19 cellular contexts compared by ENCODE assay signal in the genomic region with DNA sequence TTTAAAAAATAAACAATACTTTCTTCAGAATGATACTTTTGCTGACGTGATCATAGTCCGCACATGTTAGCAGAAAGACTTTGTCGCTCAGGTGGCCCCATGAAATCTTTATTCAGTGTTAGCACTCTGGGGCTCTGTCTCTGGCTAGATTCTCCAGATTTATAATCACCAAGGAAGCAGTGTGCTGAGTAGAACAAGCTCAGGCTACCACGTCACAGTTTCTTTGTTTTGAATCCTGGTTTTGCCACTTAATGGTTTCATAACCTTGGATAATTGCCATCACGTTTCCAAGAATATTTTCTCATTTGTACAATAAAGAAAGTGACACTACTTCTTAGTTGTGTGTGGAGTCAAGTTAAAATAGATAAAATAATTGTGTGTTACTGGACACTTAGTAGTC. TPM values are rescaled to one million over a fixed set of nuclear protein-coding genes. Genes with fewer than 3 reads are reported as not detected.
DNase-seq lines count a peak whose midpoint lies in the region; TF ChIP-seq lines count a peak whose summit lies in the region.
"Had no signal": no experiment of that assay in that cellular context is flagged by ENCODE, and none has a peak within 500 bp of the region (broad histone marks: within the 10 kb centered on the region; RNA-seq: fewer than 3 reads in every experiment).

No MANE protein-coding gene starts in this region.

- CTCF ChIA-PET in mammary epithelial cell (lab: Charles Lee; ENCODE audit: low non-redundant PET), result no interaction called here
- CTCF ChIA-PET in activated naive CD4-positive, alpha-beta T cell treated with anti-CD3 and anti-CD28 coated beads, Interleukin-2, amount 10 ng/mL, durations not matched to agents 7 days and 5 days (lab: Charles Lee), result no interaction called here

- no peak for TF ChIP-seq CTCF in mammary epithelial cell (conservative IDR thresholded peaks at IDR 0.05 in 1 of 2, IDR thresholded peaks at IDR 0.05 in 1 of 2; ENCODE audit: extremely low read depth in 1 of 2, insufficient read depth in 1 of 2, low read depth in 1 of 2, low read length in 2 of 2)
- no peak for TF ChIP-seq CTCF in fibroblast of pulmonary artery (IDR thresholded peaks at IDR 0.05; ENCODE audit: low read length, missing control alignments)
- TF ChIP-seq CTCF in retinal pigment epithelial cell (conservative IDR thresholded peaks at IDR 0.05; ENCODE audit: low read depth, low read length), result no peak

- in situ Hi-C loops in mammary epithelial cell (cut with MboI; ENCODE audit: low sequenced_read_pairs in 2 of 2), result no loop called here

- H3K4me3 Mint-ChIP-seq in activated naive CD4-positive, alpha-beta T cell treated with anti-CD3 and anti-CD28 coated beads, Interleukin-2, amount 10 ng/mL, durations not matched to agents 7 days and 5 days, result no peak overlapping the region
- H3K4me3 Mint-ChIP-seq: CD8-positive, alpha-beta T cell; H9 had no signal

- BruUV-seq in mammary epithelial cell (replicated peaks; lab: Mats Ljungman, UMichigan), result no TSS peak

- 62% methylated on average over 5 of the region's 5 CpGs for WGBS in mammary epithelial cell (ENCODE audit: low coverage, missing lambda C conversion rate)

- no peaks in the 10 kb centered on the region for H3K36me3 ChIP-seq in mammary epithelial cell (ENCODE audit: insufficient read depth, low read length)
- H3K36me3 ChIP-seq: BLaER1 treated with 17β-estradiol and CSF1 and Interleukin-3, amounts not matched to agents 10 nM and 100 nM had no signal

- intact Hi-C loops in mammary epithelial cell (cut with micrococcal nuclease), result no loop called here

- no peak overlapping the region for H3K4me3 ChIP-seq in mammary epithelial cell (replicated peaks in 1 of 3; ENCODE audit: insufficient read depth in 1 of 3, low read depth in 2 of 3, low read length in 3 of 3)
- no peak overlapping the region for H3K4me3 ChIP-seq in fibroblast of pulmonary artery (replicated peaks; ENCODE audit: low read depth, low read length)
- no peak overlapping the region for H3K4me3 ChIP-seq in retinal pigment epithelial cell (ENCODE audit: low read length)
- H3K4me3 ChIP-seq: BLaER1 treated with 17β-estradiol and CSF1 and Interleukin-3, amounts not matched to agents 10 nM and 100 nM had no signal

- no peak overlapping the region for H3K4me2 ChIP-seq in mammary epithelial cell (ENCODE audit: insufficient read depth, low read depth, low read length)
- H3K4me2 ChIP-seq: BLaER1 treated with 17β-estradiol and CSF1 and Interleukin-3, amounts not matched to agents 10 nM and 100 nM had no signal

- H4K20me1 ChIP-seq in mammary epithelial cell (ENCODE audit: insufficient read depth, low read length), result no peaks in the 10 kb centered on the region
- H4K20me1 ChIP-seq: BLaER1 treated with 17β-estradiol and CSF1 and Interleukin-3, amounts not matched to agents 10 nM and 100 nM had no signal

- H3K4me1 Mint-ChIP-seq in activated naive CD4-positive, alpha-beta T cell treated with anti-CD3 and anti-CD28 coated beads, Interleukin-2, amount 10 ng/mL, durations not matched to agents 7 days and 5 days, result no peaks in the 10 kb centered on the region

- dilution Hi-C loops in mammary epithelial cell (cut with HindIII; ENCODE audit: low sequenced_read_pairs), result no loop called here

- H3K79me2 ChIP-seq in mammary epithelial cell (ENCODE audit: insufficient read depth, low read length), result no peaks in the 10 kb centered on the region

- peak overlapping the region; percentile 30 for H2AFZ ChIP-seq in mammary epithelial cell (ENCODE audit: low read depth, low read length)

- peak; percentile 13 for DNase-seq in NCI-H69 (lab: John Stamatoyannopoulos, UW)
- peak; percentile 8 for DNase-seq in mammary epithelial cell
- DNase-seq in fibroblast of pulmonary artery (ENCODE audit: low read depth), result peak; percentile 50
- peak; percentile 36 for DNase-seq in retinal pigment epithelial cell (ENCODE audit: low read depth)
- no peak for DNase-seq in activated naive CD4-positive, alpha-beta T cell treated with anti-CD3 and anti-CD28 coated beads, Interleukin-2, amount 10 ng/mL, durations not matched to agents 7 days and 5 days
- no peak for DNase-seq in DMS153 (lab: John Stamatoyannopoulos, UW)
- no peak for DNase-seq in NCI-H774 (lab: John Stamatoyannopoulos, UW)
- DNase-seq: Calu3; CD8-positive, alpha-beta T cell; DMS53; H9; KBM-7; NCI-H1930; NCI-H2171; NCI-H526; OCI-M1; RPMI8226; SIG-M5 had no signal

- H3K27ac Mint-ChIP-seq in activated naive CD4-positive, alpha-beta T cell treated with anti-CD3 and anti-CD28 coated beads, Interleukin-2, amount 10 ng/mL, durations not matched to agents 7 days and 5 days, result no peak overlapping the region
- H3K27ac Mint-ChIP-seq: CD8-positive, alpha-beta T cell; H9 had no signal

- H3K27me3 Mint-ChIP-seq in activated naive CD4-positive, alpha-beta T cell treated with anti-CD3 and anti-CD28 coated beads, Interleukin-2, amount 10 ng/mL, durations not matched to agents 7 days and 5 days, result no peaks in the 10 kb centered on the region

- peaks cover 15% of the 10 kb centered on the region for H3K4me1 ChIP-seq in mammary epithelial cell (ENCODE audit: insufficient read depth, low read length)
- H3K4me1 ChIP-seq: BLaER1 treated with 17β-estradiol and CSF1 and Interleukin-3, amounts not matched to agents 10 nM and 100 nM had no signal

- no peaks in the 10 kb centered on the region for H3K36me3 Mint-ChIP-seq in activated naive CD4-positive, alpha-beta T cell treated with anti-CD3 and anti-CD28 coated beads, Interleukin-2, amount 10 ng/mL, durations not matched to agents 7 days and 5 days
- H3K36me3 Mint-ChIP-seq: CD8-positive, alpha-beta T cell had no signal

- H3K9me3 ChIP-seq in mammary epithelial cell (replicated peaks; ENCODE audit: insufficient read depth, low read length), result no peaks in the 10 kb centered on the region
- H3K9me3 ChIP-seq: BLaER1 treated with 17β-estradiol and CSF1 and Interleukin-3, amounts not matched to agents 10 nM and 100 nM had no signal

- no peak overlapping the region for H3K27ac ChIP-seq in mammary epithelial cell (ENCODE audit: insufficient read depth, low read depth, low read length)
- H3K27ac ChIP-seq: BLaER1 treated with 17β-estradiol and CSF1 and Interleukin-3, amounts not matched to agents 10 nM and 100 nM had no signal

- no peaks in the 10 kb centered on the region for H3K27me3 ChIP-seq in mammary epithelial cell (ENCODE audit: insufficient read depth, low read length)
- H3K27me3 ChIP-seq: BLaER1 treated with 17β-estradiol and CSF1 and Interleukin-3, amounts not matched to agents 10 nM and 100 nM had no signal

- no peak overlapping the region for H3K9ac ChIP-seq in mammary epithelial cell (ENCODE audit: insufficient read depth, low read length)
- H3K9ac ChIP-seq: BLaER1 treated with 17β-estradiol and CSF1 and Interleukin-3, amounts not matched to agents 10 nM and 100 nM had no signal

- peaks cover 4% of the 10 kb centered on the region for H3K9me3 Mint-ChIP-seq in activated naive CD4-positive, alpha-beta T cell treated with anti-CD3 and anti-CD28 coated beads, Interleukin-2, amount 10 ng/mL, durations not matched to agents 7 days and 5 days
- H3K9me3 Mint-ChIP-seq: CD8-positive, alpha-beta T cell; H9 had no signal

RNA-seq across cellular contexts. Expression of a gene that starts 3.9 kb away (rescaled TPM):
- under 1 TPM in 1 of 2 donors, not detected in 1; 0.17 TPM for total RNA-seq in mammary epithelial cell
- not detected for polyA plus RNA-seq in mammary epithelial cell
- not detected for polyA minus RNA-seq in mammary epithelial cell
- total RNA-seq: Calu3; CD8-positive, alpha-beta T cell; H9 had no signal

Comparison
In these comparisons a context has a peak if more than half of its experiments do, and no peak if none do; other contexts are left out.
1. DNase-seq: peak in NCI-H69 (single experiment), mammary epithelial cell (single experiment), fibroblast of pulmonary artery (single experiment) and retinal pigment epithelial cell (single experiment); none in activated naive CD4-positive, alpha-beta T cell treated with anti-CD3 and anti-CD28 coated beads, Interleukin-2, amount 10 ng/mL, durations not matched to agents 7 days and 5 days (single experiment), DMS153 (single experiment) and NCI-H774 (single experiment).